Comparison of ENCODE assay signal across 3 cellular contexts in the genomic region with DNA sequence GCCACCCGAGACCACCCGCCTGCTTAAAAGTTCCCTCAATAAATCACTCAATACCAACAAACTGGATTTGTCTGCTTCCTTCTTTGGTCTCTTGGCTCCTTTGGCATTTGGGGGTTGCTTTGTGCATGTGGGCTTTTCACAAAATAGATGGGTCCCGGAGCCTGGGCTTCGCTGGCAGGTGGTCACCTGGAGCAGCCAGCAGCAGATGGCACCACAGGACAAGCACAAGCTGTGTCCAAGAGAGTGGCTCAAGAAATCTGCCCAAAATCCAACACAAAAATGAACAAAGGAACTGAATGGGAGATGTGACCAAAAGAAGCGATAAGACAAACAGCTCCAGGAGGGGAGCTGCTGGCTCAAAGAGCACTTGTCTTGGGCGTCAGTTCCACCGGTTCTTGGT. TPM values are rescaled to one million over a fixed set of nuclear protein-coding genes. Genes with fewer than 3 reads are reported as not detected.
"Had no signal": no experiment of that assay in that cellular context is flagged by ENCODE, and none has a peak within 500 bp of the region (broad histone marks: within the 10 kb centered on the region; RNA-seq: fewer than 3 reads in every experiment).

No MANE protein-coding gene starts in this region.

RNA-seq across cellular contexts. Expression of a gene that starts 6.2 kb away (rescaled TPM):
- total RNA-seq: HT1080, K562 had no signal
- polyA plus RNA-seq: IgD-negative memory B cell, K562 had no signal
